Comparison of ENCODE assay signal across 1 cellular context in genomic region chr1:24636661-24637357, GRCh38.
TF ChIP-seq lines count a peak whose summit lies in the region.

No MANE protein-coding gene starts in this region.

TF ChIP-seq in HEK293, 187 proteins besides CTCF, POLR2A, EP300 and RAD21 (continued from another document):
- TF ChIP-seq, protein P1, sequence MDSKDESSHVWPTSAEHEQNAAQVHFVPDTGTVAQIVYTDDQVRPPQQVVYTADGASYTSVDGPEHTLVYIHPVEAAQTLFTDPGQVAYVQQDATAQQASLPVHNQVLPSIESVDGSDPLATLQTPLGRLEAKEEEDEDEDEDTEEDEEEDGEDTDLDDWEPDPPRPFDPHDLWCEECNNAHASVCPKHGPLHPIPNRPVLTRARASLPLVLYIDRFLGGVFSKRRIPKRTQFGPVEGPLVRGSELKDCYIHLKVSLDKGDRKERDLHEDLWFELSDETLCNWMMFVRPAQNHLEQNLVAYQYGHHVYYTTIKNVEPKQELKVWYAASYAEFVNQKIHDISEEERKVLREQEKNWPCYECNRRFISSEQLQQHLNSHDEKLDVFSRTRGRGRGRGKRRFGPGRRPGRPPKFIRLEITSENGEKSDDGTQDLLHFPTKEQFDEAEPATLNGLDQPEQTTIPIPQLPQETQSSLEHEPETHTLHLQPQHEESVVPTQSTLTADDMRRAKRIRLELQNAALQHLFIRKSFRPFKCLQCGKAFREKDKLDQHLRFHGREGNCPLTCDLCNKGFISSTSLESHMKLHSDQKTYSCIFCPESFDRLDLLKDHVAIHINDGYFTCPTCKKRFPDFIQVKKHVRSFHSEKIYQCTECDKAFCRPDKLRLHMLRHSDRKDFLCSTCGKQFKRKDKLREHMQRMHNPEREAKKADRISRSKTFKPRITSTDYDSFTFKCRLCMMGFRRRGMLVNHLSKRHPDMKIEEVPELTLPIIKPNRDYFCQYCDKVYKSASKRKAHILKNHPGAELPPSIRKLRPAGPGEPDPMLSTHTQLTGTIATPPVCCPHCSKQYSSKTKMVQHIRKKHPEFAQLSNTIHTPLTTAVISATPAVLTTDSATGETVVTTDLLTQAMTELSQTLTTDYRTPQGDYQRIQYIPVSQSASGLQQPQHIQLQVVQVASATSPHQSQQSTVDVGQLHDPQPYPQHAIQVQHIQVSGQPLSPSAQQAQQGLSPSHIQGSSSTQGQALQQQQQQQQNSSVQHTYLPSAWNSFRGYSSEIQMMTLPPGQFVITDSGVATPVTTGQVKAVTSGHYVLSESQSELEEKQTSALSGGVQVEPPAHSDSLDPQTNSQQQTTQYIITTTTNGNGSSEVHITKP (tag by site-specific recombination; IDR thresholded peaks at IDR 0.05), result no peak
- TF ChIP-seq ZFP3 (tag by site-specific recombination; IDR thresholded peaks at IDR 0.05; ENCODE audit: low read depth) (no peak), SALL2 (tag by site-specific recombination; IDR thresholded peaks at IDR 0.05; ENCODE audit: borderline replicate concordance) (no peak), ZNF624 (tag by site-specific recombination; IDR thresholded peaks at IDR 0.05) (no peak), KLF8 (tag by site-specific recombination; IDR thresholded peaks at IDR 0.05) (no peak), GLI4 (tag by site-specific recombination; IDR thresholded peaks at IDR 0.05) (no peak), ZNF214 (tag by site-specific recombination; IDR thresholded peaks at IDR 0.05; ENCODE audit: borderline replicate concordance) (peak; percentile 86; the same call in 1 of the 2 replicates), ZNF629 (tag by site-specific recombination; IDR thresholded peaks at IDR 0.05) (no peak), SCRT2 (tag by site-specific recombination; IDR thresholded peaks at IDR 0.05) (peak; percentile 76)
- TF ChIP-seq, protein P2, sequence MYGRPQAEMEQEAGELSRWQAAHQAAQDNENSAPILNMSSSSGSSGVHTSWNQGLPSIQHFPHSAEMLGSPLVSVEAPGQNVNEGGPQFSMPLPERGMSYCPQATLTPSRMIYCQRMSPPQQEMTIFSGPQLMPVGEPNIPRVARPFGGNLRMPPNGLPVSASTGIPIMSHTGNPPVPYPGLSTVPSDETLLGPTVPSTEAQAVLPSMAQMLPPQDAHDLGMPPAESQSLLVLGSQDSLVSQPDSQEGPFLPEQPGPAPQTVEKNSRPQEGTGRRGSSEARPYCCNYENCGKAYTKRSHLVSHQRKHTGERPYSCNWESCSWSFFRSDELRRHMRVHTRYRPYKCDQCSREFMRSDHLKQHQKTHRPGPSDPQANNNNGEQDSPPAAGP (tag by site-specific recombination; IDR thresholded peaks at IDR 0.05), result no peak
TF ChIP-seq in HEK293: peak in this region for 3.
